23 cellular contexts compared by ENCODE assay signal in the genomic region with DNA sequence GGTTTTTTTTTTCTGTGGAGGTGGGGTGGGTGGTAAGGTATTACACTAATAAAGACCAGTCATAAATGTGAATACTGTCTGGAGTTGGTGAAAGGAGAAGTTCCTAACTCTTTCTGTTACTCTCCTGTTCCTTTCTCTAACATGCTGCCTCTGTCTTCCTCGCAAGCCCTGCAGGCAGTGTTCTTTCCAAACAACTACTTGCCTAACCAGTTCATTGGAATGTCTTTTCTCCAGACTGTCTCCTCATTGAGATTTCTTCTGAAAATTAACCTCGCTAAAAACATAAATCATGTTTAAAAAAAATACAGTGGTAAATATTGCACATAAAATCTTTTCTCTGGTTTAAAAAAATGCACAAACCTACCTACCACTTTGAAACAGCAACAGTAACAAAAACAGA.
DNase-seq lines count a peak whose midpoint lies in the region; ATAC-seq and TF ChIP-seq lines count a peak whose summit lies in the region.
"Had no signal": no experiment of that assay in that cellular context is flagged by ENCODE, and none has a peak within 500 bp of the region (broad histone marks: within the 10 kb centered on the region; RNA-seq: fewer than 3 reads in every experiment).

No MANE protein-coding gene starts in this region.

- H3K23ac ChIP-seq in mesenchymal stem cell (ENCODE audit: low read length in 2 of 2), result no peak overlapping the region

- H2BK15ac ChIP-seq in mesenchymal stem cell (ENCODE audit: low read depth, poor library complexity, severe bottlenecking), result no peak overlapping the region

- peaks cover 4% of the 10 kb centered on the region for H3K9me3 Mint-ChIP-seq in chondrocyte (ENCODE audit: low read depth)
- H3K9me3 Mint-ChIP-seq: activated naive CD4-positive, alpha-beta T cell treated with anti-CD3 and anti-CD28 coated beads for 36 hours; CD4-positive, alpha-beta T cell had no signal

- peaks cover 11% of the 10 kb centered on the region for H3K27me3 Mint-ChIP-seq in chondrocyte (ENCODE audit: low read depth)
- H3K27me3 Mint-ChIP-seq: CD4-positive, alpha-beta T cell; IgD-negative memory B cell had no signal

- H4K91ac ChIP-seq in mesenchymal stem cell (ENCODE audit: low read length), result no peak overlapping the region

- no peak overlapping the region for H3K27ac Mint-ChIP-seq in chondrocyte (ENCODE audit: unreplicated experiment)
- H3K27ac Mint-ChIP-seq: activated naive CD4-positive, alpha-beta T cell treated with anti-CD3 and anti-CD28 coated beads for 36 hours; CD4-positive, alpha-beta T cell; IgD-negative memory B cell had no signal

- no peak overlapping the region for H3K18ac ChIP-seq in mesenchymal stem cell (ENCODE audit: low read depth in 1 of 2, low read length in 2 of 2)

- H2BK12ac ChIP-seq in mesenchymal stem cell (ENCODE audit: low read length in 2 of 2), result no peak overlapping the region

- no peaks in the 10 kb centered on the region for H3K4me1 Mint-ChIP-seq in chondrocyte (ENCODE audit: low read depth)
- H3K4me1 Mint-ChIP-seq: IgD-negative memory B cell had no signal

- no peak overlapping the region for H2BK5ac ChIP-seq in mesenchymal stem cell (ENCODE audit: low read depth, low read length, poor library complexity, severe bottlenecking)

- peaks cover 2% of the 10 kb centered on the region for H3K36me3 Mint-ChIP-seq in chondrocyte (ENCODE audit: low read depth)

- no peak for TF ChIP-seq CTCF in AG10803 (conservative IDR thresholded peaks at IDR 0.05; ENCODE audit: low read length)
- TF ChIP-seq CTCF in choroid plexus epithelial cell (conservative IDR thresholded peaks at IDR 0.05; ENCODE audit: low read depth, low read length), result no peak
- no peak for TF ChIP-seq CTCF in chondrocyte (IDR thresholded peaks at IDR 0.05)

- ATAC-seq in HG02870 (IDR thresholded peaks at IDR 0.05; ENCODE audit: unreplicated experiment), result no peak
- ATAC-seq: body of pancreas, right lobe of liver had no signal

- no peak overlapping the region for H3K4me2 ChIP-seq in mesenchymal stem cell (ENCODE audit: low read length, poor library complexity, severe bottlenecking)

- no peaks in the 10 kb centered on the region for H3K4me1 ChIP-seq in mesenchymal stem cell (ENCODE audit: control insufficient read depth, insufficient read depth, low read depth, low read length)
- H3K4me1 ChIP-seq: body of pancreas, right lobe of liver had no signal

- no peaks in the 10 kb centered on the region for H3K36me3 ChIP-seq in mesenchymal stem cell (ENCODE audit: control insufficient read depth in 1 of 2, insufficient read depth in 2 of 2, low read depth in 1 of 2, low read length in 2 of 2)
- H3K36me3 ChIP-seq: right lobe of liver, thoracic aorta had no signal

- 66% methylated on average over 2 of the region's 2 CpGs for WGBS in mesenchymal stem cell

- no peak overlapping the region for H3K14ac ChIP-seq in mesenchymal stem cell (ENCODE audit: low read length in 2 of 2)

- H3K9me3 ChIP-seq in mesenchymal stem cell (ENCODE audit: control insufficient read depth, low read length), result peaks cover 5% of the 10 kb centered on the region
- H3K9me3 ChIP-seq: body of pancreas, right lobe of liver, thoracic aorta had no signal

- H3K9ac ChIP-seq in mesenchymal stem cell (ENCODE audit: low read length), result no peak overlapping the region

- H2AFZ ChIP-seq in mesenchymal stem cell (ENCODE audit: low read depth, low read length), result no peak overlapping the region

- no peaks in the 10 kb centered on the region for H3K27me3 ChIP-seq in mesenchymal stem cell (ENCODE audit: control insufficient read depth in 1 of 2, insufficient read depth in 1 of 2, low read length in 2 of 2)
- H3K27me3 ChIP-seq: body of pancreas, right lobe of liver had no signal

- no peaks in the 10 kb centered on the region for H3K79me1 ChIP-seq in mesenchymal stem cell (replicated peaks; ENCODE audit: low read length, poor library complexity, severe bottlenecking)

- H3K27ac ChIP-seq in mesenchymal stem cell (ENCODE audit: low read length, poor library complexity, severe bottlenecking), result no peak overlapping the region
- H3K27ac ChIP-seq: body of pancreas, right lobe of liver, thoracic aorta had no signal

- H4K8ac ChIP-seq in mesenchymal stem cell (ENCODE audit: low read length), result no peak overlapping the region

- H3K4ac ChIP-seq in mesenchymal stem cell (ENCODE audit: low read depth in 1 of 2, low read length in 2 of 2), result no peak overlapping the region

- H3K4me3 Mint-ChIP-seq in chondrocyte (ENCODE audit: unreplicated experiment), result no peak overlapping the region
- H3K4me3 Mint-ChIP-seq: activated naive CD4-positive, alpha-beta T cell treated with anti-CD3 and anti-CD28 coated beads for 36 hours; CD4-positive, alpha-beta T cell; IgD-negative memory B cell had no signal

- H2AK5ac ChIP-seq in mesenchymal stem cell (ENCODE audit: low read length, severe bottlenecking), result no peak overlapping the region

- no peak overlapping the region for H2BK120ac ChIP-seq in mesenchymal stem cell (ENCODE audit: low read depth, low read length)

- DNase-seq in AG10803 (ENCODE audit: low read depth), result peak; percentile 33
- DNase-seq in M059J (ENCODE audit: low read depth), result peak; percentile 20
- peak; percentile 7 for DNase-seq in choroid plexus epithelial cell (ENCODE audit: low read depth)
- DNase-seq in mesenchymal stem cell, result peak; percentile 13
- no peak for DNase-seq in putamen (ENCODE audit: low spot score)
- no peak for DNase-seq in foreskin melanocyte
- no peak for DNase-seq in chondrocyte (ENCODE audit: low spot score)
- DNase-seq: activated CD4-positive, CD25-positive, alpha-beta regulatory T cell; activated CD8-positive, alpha-beta memory T cell treated with anti-CD3 and anti-CD28 coated beads, Interleukin-2, amount 50 U/mL, for 4 hours; activated naive CD4-positive, alpha-beta T cell treated with anti-CD3 and anti-CD28 coated beads for 36 hours; body of pancreas; CD4-positive, alpha-beta T cell; GOT3; NCI-H1048; NCI-H2107; NCI-H748 treated with DMSO at 0.1 percent for 48 hours; right lobe of liver; stimulated activated CD4-positive, alpha-beta T cell treated with anti-CD3 and anti-CD28 coated beads, Interleukin-4, amount 100 ng/mL, for 24 hours; T-helper 1 cell had no signal

- H3K4me3 ChIP-seq in AG10803 (ENCODE audit: low read length) (no peak overlapping the region), choroid plexus epithelial cell (ENCODE audit: low read depth, low read length) (no peak overlapping the region), mesenchymal stem cell (ENCODE audit: insufficient read depth in 1 of 2, low read depth in 1 of 2, low read length in 2 of 2) (no peak overlapping the region)
- H3K4me3 ChIP-seq: body of pancreas, lung, right lobe of liver, thoracic aorta had no signal

Comparison
In these comparisons a context has a peak if more than half of its experiments do, and no peak if none do; other contexts are left out.
1. DNase-seq: peak in AG10803 (single experiment), M059J (single experiment), choroid plexus epithelial cell (single experiment) and mesenchymal stem cell (single experiment); none in putamen (single experiment), foreskin melanocyte (single experiment) and chondrocyte (single experiment).